In genomic region chr3:125194849-125195601, GRCh38 we compare ENCODE assay signal across 13 cellular contexts. TPM values are rescaled to one million over a fixed set of nuclear protein-coding genes. Genes with fewer than 3 reads are reported as not detected.
DNase-seq lines count a peak whose midpoint lies in the region.
"Had no signal": no experiment of that assay in that cellular context is flagged by ENCODE, and none has a peak within 500 bp of the region (broad histone marks: within the 10 kb centered on the region; RNA-seq: fewer than 3 reads in every experiment).

No MANE protein-coding gene starts in this region.

- H3K4me2 ChIP-seq in mesendoderm (ENCODE audit: low read length): no peak overlapping the region

- H3K79me2 ChIP-seq in mesendoderm (ENCODE audit: control insufficient read depth, insufficient read depth, low read length): no peaks in the 10 kb centered on the region

- no peak overlapping the region for H2AK5ac ChIP-seq in mesendoderm (ENCODE audit: low read length)

- H2BK5ac ChIP-seq in mesendoderm (ENCODE audit: low read length): no peak overlapping the region

- H3K9ac ChIP-seq in mesendoderm (ENCODE audit: low read length): no peak overlapping the region

- no peaks in the 10 kb centered on the region for H3K36me3 ChIP-seq in mesendoderm (ENCODE audit: control insufficient read depth, insufficient read depth, low read length)

- peak overlapping the region; percentile 35 for H2BK120ac ChIP-seq in mesendoderm (ENCODE audit: low read depth, low read length)

- no peak overlapping the region for H3K4me3 ChIP-seq in mesendoderm (ENCODE audit: low read length)

- DNase-seq in AG20443 (ENCODE audit: low spot score) (peak; percentile 77), H4 (ENCODE audit: low spot score) (peak; percentile 74), brain pericyte (ENCODE audit: low read depth, low spot score) (peak; percentile 70), mesendoderm (no peak), SKM-1 treated with dmso at 0.1 percent for 144 hours (lab: John Stamatoyannopoulos, UW; ENCODE audit: unreplicated experiment) (no peak), NCI-H2171 (lab: John Stamatoyannopoulos, UW) (no peak), NCI-H2081 (lab: John Stamatoyannopoulos, UW) (no peak), GOT3 (lab: John Stamatoyannopoulos, UW) (no peak)
- DNase-seq: activated CD4-positive, alpha-beta T cell treated with anti-CD3 and anti-CD28 coated beads, Interleukin-2, amount 50 U/mL, for 1 hour; activated naive CD4-positive, alpha-beta T cell treated with anti-CD3 and anti-CD28 coated beads for 36 hours; CD4-positive, CD25-positive, alpha-beta regulatory T cell; midbrain; SW 1271 had no signal

- peaks cover 20% of the 10 kb centered on the region for H3K4me1 ChIP-seq in mesendoderm (ENCODE audit: control insufficient read depth, low read depth, low read length)

- no peaks in the 10 kb centered on the region for H3K79me1 ChIP-seq in mesendoderm (ENCODE audit: low read length)

- no peak overlapping the region for H3K18ac ChIP-seq in mesendoderm (ENCODE audit: low read length)

- H3K27ac ChIP-seq in mesendoderm (ENCODE audit: low read depth, low read length): no peak overlapping the region

- no peak overlapping the region for H4K5ac ChIP-seq in mesendoderm (ENCODE audit: low read length)

- no peak overlapping the region for H2BK15ac ChIP-seq in mesendoderm (replicated peaks; ENCODE audit: low read depth)

- no peak overlapping the region for H4K8ac ChIP-seq in mesendoderm (ENCODE audit: low read depth, low read length)

- no peak overlapping the region for H3K56ac ChIP-seq in mesendoderm (ENCODE audit: low read length)

- no peak overlapping the region for H3K23ac ChIP-seq in mesendoderm (ENCODE audit: low read length)

- H3K27me3 ChIP-seq in mesendoderm (ENCODE audit: insufficient read depth, low read length, poor library complexity): no peaks in the 10 kb centered on the region

- no CpG with 5 or more reads among the region's 5 CpGs for whole genome bisulfite sequencing in mesendoderm (ENCODE audit: extremely low coverage, insufficient coverage, low lambda C conversion rate)

- H3K4ac ChIP-seq in mesendoderm (ENCODE audit: low read depth, low read length): peak overlapping the region; percentile 5

RNA-seq across cellular contexts. Expression of gene SLC12A8, which starts 17.5 kb away (rescaled TPM):
- total RNA-seq in H4 (2014; rRNA removed; shearing (Covaris generic)): 122 and 126 TPM in 2 replicates
- 10.7 TPM for polyA plus RNA-seq in mesendoderm (2013, experiment 1 of 2)
- polyA plus RNA-seq in mesendoderm (2013, experiment 2 of 2): 9.8 TPM
- total RNA-seq: CD4-positive, CD25-positive, alpha-beta regulatory T cell had no signal
- polyA plus RNA-seq: CD4-positive, CD25-positive, alpha-beta regulatory T cell had no signal

Comparison
In these comparisons a context has a peak if more than half of its experiments do, and no peak if none do; other contexts are left out.
1. DNase-seq: peak in AG20443 (single experiment), H4 (single experiment) and brain pericyte (single experiment); none in mesendoderm (single experiment), SKM-1 treated with dmso at 0.1 percent for 144 hours (single experiment), NCI-H2171 (single experiment), NCI-H2081 (0 of 2) and GOT3 (single experiment).